8 cellular contexts compared by ENCODE assay signal in genomic region chr4:15469402-15470148, GRCh38. TPM values are rescaled to one million over a fixed set of nuclear protein-coding genes. Genes with fewer than 3 reads are reported as not detected.
DNase-seq lines count a peak whose midpoint lies in the region; ATAC-seq, FAIRE-seq and TF ChIP-seq lines count a peak whose summit lies in the region.

TSS of gene CC2D2A (plus strand) at chr4:15469882. CDS start at chr4:15475933, 6,051 bp downstream.

- H3K9me1 ChIP-seq in keratinocyte (ENCODE audit: control insufficient read depth, extremely low read depth, insufficient read depth, low read length), result no peaks in the 10 kb centered on the region

- no peak for DNase-seq in CD8-positive, alpha-beta T cell
- DNase-seq in NCI-H146 treated with DMSO at 0.1 percent for 48 hours (lab: John Stamatoyannopoulos, UW; ENCODE audit: unreplicated experiment) (peak; percentile 69), cerebellar cortex (ENCODE audit: low spot score) (peak; percentile 84), keratinocyte (ENCODE audit: low read depth, low spot score) (no peak)

- POLR2A ChIA-PET in CD8-positive, alpha-beta T cell (lab: Charles Lee), result interaction anchor here (0.8 kb wide), 2 partner anchors 12 to 42 kb away, joined by 4 to 5 read pairs; partner anchors contain the start of gene C1QTNF7

- TF ChIP-seq CTCF in CD8-positive, alpha-beta T cell (IDR thresholded peaks at IDR 0.05), result no peak
- no peak for TF ChIP-seq CTCF in keratinocyte (optimal IDR thresholded peaks at IDR 0.05 in 1 of 3, IDR thresholded peaks at IDR 0.05 in 1 of 3, conservative IDR thresholded peaks at IDR 0.05 in 1 of 3; ENCODE audit: extremely low read depth in 1 of 3, insufficient read depth in 2 of 3, low read length in 3 of 3)

- peak within 1 kb of the TSS; percentile 55 for H3K4me2 ChIP-seq in keratinocyte (ENCODE audit: control insufficient read depth, extremely low read depth, insufficient read depth, low read depth, low read length)

- H3K4me3 ChIP-seq in CD8-positive, alpha-beta T cell (ENCODE audit: low read depth, low read length), result peak within 1 kb of the TSS; percentile 16
- H3K4me3 ChIP-seq in keratinocyte (ENCODE audit: control insufficient read depth in 2 of 3, extremely low read depth in 1 of 3, insufficient read depth in 2 of 3, low read depth in 1 of 3, low read length in 3 of 3) (peak within 1 kb of the TSS in 2 of 3 experiments; percentile 17 to 29), skin epidermis (peak within 1 kb of the TSS in 6 of 7 experiments; percentile 10 to 38 (median 17))

- no peak within 1 kb of the TSS for H3K27ac Mint-ChIP-seq in CD8-positive, alpha-beta T cell

- no peak within 1 kb of the TSS for H3K9ac ChIP-seq in keratinocyte (ENCODE audit: control insufficient read depth, extremely low read depth, insufficient read depth, low read length)

- H3K27ac ChIP-seq in CD8-positive, alpha-beta T cell (ENCODE audit: low read depth, low read length), result no peak within 1 kb of the TSS
- no peak within 1 kb of the TSS for H3K27ac ChIP-seq in keratinocyte (ENCODE audit: control insufficient read depth, insufficient read depth, low read length)
- H3K27ac ChIP-seq in skin epidermis, result peak within 1 kb of the TSS in 6 of 21 experiments; percentile 1 to 47 (median 27)

- no peaks in the 10 kb centered on the region for H3K36me3 ChIP-seq in CD8-positive, alpha-beta T cell (ENCODE audit: insufficient read depth, low read length)
- H3K36me3 ChIP-seq in keratinocyte (ENCODE audit: control insufficient read depth in 2 of 2, extremely low read depth in 1 of 2, insufficient read depth in 2 of 2, low read length in 2 of 2), result no peaks in the 10 kb centered on the region

- H3K9me3 ChIP-seq in CD8-positive, alpha-beta T cell (ENCODE audit: low read length), result no peaks in the 10 kb centered on the region
- H3K9me3 ChIP-seq in keratinocyte (ENCODE audit: control insufficient read depth, low read depth, low read length), result no peaks in the 10 kb centered on the region

- no peak for ATAC-seq in CD8-positive, alpha-beta T cell
- ATAC-seq in HG02623 (IDR thresholded peaks at IDR 0.05; ENCODE audit: unreplicated experiment), result no peak
- ATAC-seq in GM18502 (IDR thresholded peaks at IDR 0.05; ENCODE audit: poor library complexity, unreplicated experiment), result no peak
- ATAC-seq in HG02973 (IDR thresholded peaks at IDR 0.05; ENCODE audit: unreplicated experiment), result no peak

- H3K79me2 ChIP-seq in keratinocyte (ENCODE audit: control insufficient read depth, insufficient read depth, low read length), result no peaks in the 10 kb centered on the region

- H3K4me1 Mint-ChIP-seq in CD8-positive, alpha-beta T cell (ENCODE audit: low read depth), result peaks cover 16% of the 10 kb centered on the region

- no peaks in the 10 kb centered on the region for H4K20me1 ChIP-seq in keratinocyte (ENCODE audit: control insufficient read depth, extremely low read depth, insufficient read depth, low read length)

- no peaks in the 10 kb centered on the region for H3K27me3 ChIP-seq in CD8-positive, alpha-beta T cell (ENCODE audit: insufficient read depth, low read length)
- H3K27me3 ChIP-seq in keratinocyte (ENCODE audit: control insufficient read depth, extremely low read depth, insufficient read depth, low read length), result no peaks in the 10 kb centered on the region

- H3K27me3 Mint-ChIP-seq in CD8-positive, alpha-beta T cell (ENCODE audit: low read depth), result no peaks in the 10 kb centered on the region

- intact Hi-C loops in CD8-positive, alpha-beta T cell (cut with DNase I, micrococcal nuclease), result no loop called here

- H3K4me3 Mint-ChIP-seq in CD8-positive, alpha-beta T cell, result peak within 1 kb of the TSS; percentile 64

- FAIRE-seq in keratinocyte (lab: Jason Lieb, UNC), result no peak

- dilution Hi-C loops in keratinocyte (cut with MboI; ENCODE audit: extremely low pct_ligation_motif_present, low sequenced_read_pairs), result loop anchor here (25.0 kb wide), 1 partner anchor 232 kb away; no protein-coding TSS in a partner anchor

- H3K36me3 Mint-ChIP-seq in CD8-positive, alpha-beta T cell, result no peaks in the 10 kb centered on the region

- CTCF ChIA-PET in CD8-positive, alpha-beta T cell (lab: Charles Lee), result interaction anchor here (0.8 to 7.0 kb wide), 5 partner anchors 10 to 238 kb away, joined by 3 to 50 read pairs (median 4); no protein-coding TSS in a partner anchor

- no peaks in the 10 kb centered on the region for H3K9me3 Mint-ChIP-seq in CD8-positive, alpha-beta T cell

- H2AFZ ChIP-seq in keratinocyte (ENCODE audit: control insufficient read depth, low read length), result no peak within 1 kb of the TSS

- peaks cover 13% of the 10 kb centered on the region for H3K4me1 ChIP-seq in CD8-positive, alpha-beta T cell (ENCODE audit: insufficient read depth, low read length)
- no peaks in the 10 kb centered on the region for H3K4me1 ChIP-seq in keratinocyte (ENCODE audit: control insufficient read depth, extremely low read depth, insufficient read depth, low read length)

RNA-seq across cellular contexts. Expression of gene CC2D2A, which starts in this region (rescaled TPM):
- not detected for total RNA-seq in CD8-positive, alpha-beta T cell
- polyA plus RNA-seq in keratinocyte, result 5.9 to 11.8 TPM (median 8.9 TPM) in 3 replicates
- polyA plus RNA-seq in keratinocyte (2011; ENCODE audit: low read depth), result 1.7 TPM
- 8.3 and 10.1 TPM in 2 replicates for polyA plus RNA-seq in keratinocyte (2011; cell fraction: cytosol; rRNA removed)
- polyA plus RNA-seq in keratinocyte (2011; cell fraction: nucleus; rRNA removed), result 14.7 and 15.2 TPM in 2 replicates
- 1.2 and 6.1 TPM in 2 replicates for polyA plus RNA-seq in keratinocyte (2012; ENCODE audit: low replicate concordance)
- 4.1 to 10.6 TPM (median 4.9 TPM) in 3 replicates for polyA minus RNA-seq in keratinocyte
- 6.3 TPM for polyA minus RNA-seq in keratinocyte (2011; cell fraction: cytosol; rRNA and poly(A)+ RNA removed)
- polyA minus RNA-seq in keratinocyte (2011; cell fraction: nucleus; rRNA and poly(A)+ RNA removed), result 4.4 and 8.9 TPM in 2 replicates

Comparison
In these comparisons a context has a peak if more than half of its experiments do, and no peak if none do; other contexts are left out.
1. DNase-seq: peak in NCI-H146 treated with DMSO at 0.1 percent for 48 hours (single experiment) and cerebellar cortex (single experiment); none in CD8-positive, alpha-beta T cell (0 of 7) and keratinocyte (single experiment).
2. Peak in every context shown above with its lines, with median percentiles within 50 percentile points of each other: H3K4me3 ChIP-seq.